ENCODE assay signal across 25 cellular contexts in the genomic region with DNA sequence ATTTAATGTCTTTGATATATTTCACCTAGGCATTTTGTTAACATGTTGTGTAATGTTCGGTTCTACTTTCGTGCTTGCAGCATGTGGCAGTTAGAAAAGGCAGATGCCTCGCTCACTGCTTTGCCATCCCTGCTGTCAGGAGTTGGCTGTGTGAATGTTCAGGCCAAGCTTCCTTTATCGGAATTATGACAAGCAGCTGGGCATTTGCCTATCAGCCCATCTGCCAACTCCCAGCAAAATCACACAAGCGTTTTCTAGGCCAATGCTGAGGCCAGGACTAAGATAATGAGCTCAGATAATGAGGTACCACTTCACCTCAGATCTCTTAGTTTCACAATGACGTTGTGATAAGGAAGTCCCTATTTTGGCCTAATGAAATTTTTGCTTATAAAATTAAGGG.
DNase-seq lines count a peak whose midpoint lies in the region; ATAC-seq and TF ChIP-seq lines count a peak whose summit lies in the region.
"Had no signal": no experiment of that assay in that cellular context is flagged by ENCODE, and none has a peak within 500 bp of the region (broad histone marks: within the 10 kb centered on the region; RNA-seq: fewer than 3 reads in every experiment).

No MANE protein-coding gene starts in this region.

- no peaks in the 10 kb centered on the region for H3K27me3 Mint-ChIP-seq in endodermal cell (ENCODE audit: insufficient read depth)
- H3K27me3 Mint-ChIP-seq: activated naive CD4-positive, alpha-beta T cell treated with anti-CD3 and anti-CD28 coated beads, Interleukin-2, amount 10 ng/mL, durations not matched to agents 7 days and 5 days had no signal

- H3K27ac Mint-ChIP-seq in endodermal cell: no peak overlapping the region
- H3K27ac Mint-ChIP-seq: activated B cell treated with CpG ODN at 0.5 μM for 24 hours; activated naive CD4-positive, alpha-beta T cell treated with anti-CD3 and anti-CD28 coated beads, Interleukin-2, amount 10 ng/mL, durations not matched to agents 7 days and 5 days; CD8-positive, alpha-beta memory T cell had no signal

- no peak overlapping the region for H3K4me3 ChIP-seq in WERI-Rb-1 (ENCODE audit: low read depth, low read length)
- H3K4me3 ChIP-seq in endodermal cell (ENCODE audit: low read length): no peak overlapping the region
- H3K4me3 ChIP-seq: cardiac muscle cell, gastroesophageal sphincter, lower lobe of right lung, prostate gland, skin epidermis, upper lobe of left lung had no signal

- H3K9me3 ChIP-seq in WERI-Rb-1 (ENCODE audit: severe bottlenecking) (no peaks in the 10 kb centered on the region), endodermal cell (ENCODE audit: control insufficient read depth, low read length) (peaks cover 13% of the 10 kb centered on the region)
- H3K9me3 ChIP-seq: gastroesophageal sphincter, lower lobe of right lung, prostate gland, upper lobe of left lung had no signal

- H3K36me3 ChIP-seq in WERI-Rb-1 (no peaks in the 10 kb centered on the region), endodermal cell (ENCODE audit: control insufficient read depth, insufficient read depth, low read length) (no peaks in the 10 kb centered on the region)
- H3K36me3 ChIP-seq: cardiac muscle cell, gastroesophageal sphincter, lower lobe of right lung, prostate gland, upper lobe of left lung had no signal

- intact Hi-C loops in posterior cingulate gyrus (cut with DNase I): loop anchor here (10.0 kb wide), 1 partner anchor 386 kb away; no protein-coding TSS in a partner anchor

- ATAC-seq in HG02852 (IDR thresholded peaks at IDR 0.05; ENCODE audit: unreplicated experiment): no peak
- ATAC-seq: gastroesophageal sphincter, lower lobe of right lung had no signal

- no peak overlapping the region for H3K4me3 Mint-ChIP-seq in endodermal cell
- H3K4me3 Mint-ChIP-seq: activated B cell treated with CpG ODN at 0.5 μM for 24 hours; activated naive CD4-positive, alpha-beta T cell treated with anti-CD3 and anti-CD28 coated beads, Interleukin-2, amount 10 ng/mL, durations not matched to agents 7 days and 5 days; CD8-positive, alpha-beta memory T cell had no signal

- H3K4me1 Mint-ChIP-seq in endodermal cell: peaks cover 43% of the 10 kb centered on the region
- H3K4me1 Mint-ChIP-seq: activated B cell treated with CpG ODN at 0.5 μM for 24 hours; activated naive CD4-positive, alpha-beta T cell treated with anti-CD3 and anti-CD28 coated beads, Interleukin-2, amount 10 ng/mL, durations not matched to agents 7 days and 5 days; CD8-positive, alpha-beta memory T cell had no signal

- peak; percentile 10 for DNase-seq in NCI-H146 (lab: John Stamatoyannopoulos, UW)
- DNase-seq in NCI-H146 treated with DMSO at 0.1 percent for 48 hours (lab: John Stamatoyannopoulos, UW; ENCODE audit: unreplicated experiment): no peak
- peak; percentile 32 to 75 for DNase-seq in NCI-H446 (lab: John Stamatoyannopoulos, UW)
- peak; percentile 44 for DNase-seq in WERI-Rb-1
- DNase-seq in posterior cingulate gyrus: peak in 6 of 10 donors; percentile 12 to 83 (median 54)
- no peak for DNase-seq in NAMALWA (ENCODE audit: low spot score)
- no peak for DNase-seq in endodermal cell
- DNase-seq: activated B cell treated with CpG ODN at 0.5 μM for 24 hours; activated naive CD4-positive, alpha-beta T cell treated with anti-CD3 and anti-CD28 coated beads, Interleukin-2, amount 10 ng/mL, durations not matched to agents 7 days and 5 days; CD8-positive, alpha-beta memory T cell; DMS53; GF-D8; GOT3; islet precursor cell; lower lobe of right lung; NCI-H2029; NCI-H510A; stimulated activated CD4-positive, alpha-beta T cell treated with anti-CD3 and anti-CD28 coated beads, Interleukin-2, amount 100 ng/mL, for 24 hours; SW 1271; upper lobe of left lung had no signal

- peaks cover 14% of the 10 kb centered on the region for H3K4me1 ChIP-seq in endodermal cell (ENCODE audit: control insufficient read depth, insufficient read depth, low read length)
- H3K4me1 ChIP-seq: lower lobe of right lung, upper lobe of left lung had no signal

- H3K9ac ChIP-seq in endodermal cell (ENCODE audit: extremely low read depth, low read length, poor library complexity, severe bottlenecking): no peak overlapping the region

- H3K27me3 ChIP-seq in WERI-Rb-1 (ENCODE audit: insufficient read depth, low read depth, severe bottlenecking) (no peaks in the 10 kb centered on the region), endodermal cell (ENCODE audit: control insufficient read depth, insufficient read depth, low read length, poor library complexity, severe bottlenecking) (no peaks in the 10 kb centered on the region)
- H3K27me3 ChIP-seq: cardiac muscle cell, gastroesophageal sphincter, upper lobe of left lung had no signal

- peaks cover 5% of the 10 kb centered on the region for H3K9me3 Mint-ChIP-seq in endodermal cell
- H3K9me3 Mint-ChIP-seq: activated naive CD4-positive, alpha-beta T cell treated with anti-CD3 and anti-CD28 coated beads, Interleukin-2, amount 10 ng/mL, durations not matched to agents 7 days and 5 days; CD8-positive, alpha-beta memory T cell had no signal

- H3K36me3 Mint-ChIP-seq in endodermal cell (ENCODE audit: low read depth): no peaks in the 10 kb centered on the region
- H3K36me3 Mint-ChIP-seq: activated naive CD4-positive, alpha-beta T cell treated with anti-CD3 and anti-CD28 coated beads, Interleukin-2, amount 10 ng/mL, durations not matched to agents 7 days and 5 days; CD8-positive, alpha-beta memory T cell had no signal

- no peak for TF ChIP-seq CTCF in WERI-Rb-1 (IDR thresholded peaks at IDR 0.05; ENCODE audit: low read depth, low read length)
- TF ChIP-seq CTCF in endodermal cell (conservative IDR thresholded peaks at IDR 0.05): no peak

- H3K27ac ChIP-seq in WERI-Rb-1: no peak overlapping the region
- H3K27ac ChIP-seq in endodermal cell (ENCODE audit: low read depth, low read length): no peak overlapping the region
- H3K27ac ChIP-seq: cardiac muscle cell, gastroesophageal sphincter, lower lobe of right lung, prostate gland, upper lobe of left lung had no signal

- WGBS in endodermal cell (ENCODE audit: insufficient coverage in 1 of 2, insufficient read length in 1 of 2), 2 experiments: 84% methylated on average over 6 of the region's 6 CpGs; no CpG with 5 or more reads in 1 of the 2 experiments

Comparison
In these comparisons a context has a peak if more than half of its experiments do, and no peak if none do; other contexts are left out.
1. DNase-seq: peak in NCI-H146 (single experiment), NCI-H446 (2 of 2), WERI-Rb-1 (single experiment) and posterior cingulate gyrus (6 of 10); none in NCI-H146 treated with DMSO at 0.1 percent for 48 hours (single experiment), NAMALWA (single experiment) and endodermal cell (single experiment).